In the genomic region with DNA sequence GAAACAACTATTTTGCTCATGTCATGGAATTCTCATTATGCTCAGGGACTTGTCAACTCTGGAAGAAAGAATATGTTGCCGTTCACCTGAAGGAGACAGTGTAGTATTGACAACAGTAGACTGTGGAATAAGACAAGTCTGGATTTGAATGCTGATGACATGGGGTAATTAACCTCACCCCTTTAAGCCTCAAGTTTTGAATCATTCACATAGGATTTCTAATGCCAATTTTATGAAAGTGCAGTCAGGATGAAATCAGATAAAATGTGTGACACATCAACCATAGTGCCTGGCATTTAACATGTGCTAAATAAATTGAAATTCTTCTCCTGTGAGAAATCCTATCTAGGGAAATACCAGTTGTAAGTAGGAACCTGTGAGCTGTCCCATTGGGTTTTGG, we compare ENCODE assay signal across 28 cellular contexts.
DNase-seq lines count a peak whose midpoint lies in the region; ATAC-seq and TF ChIP-seq lines count a peak whose summit lies in the region.
"Had no signal": no experiment of that assay in that cellular context is flagged by ENCODE, and none has a peak within 500 bp of the region (broad histone marks: within the 10 kb centered on the region; RNA-seq: fewer than 3 reads in every experiment).

No MANE protein-coding gene starts in this region.

- WGBS in suprapubic skin, result 63% methylated on average over 1 of the region's 1 CpG

- TF ChIP-seq CTCF in fibroblast of the aortic adventitia (IDR thresholded peaks at IDR 0.05; ENCODE audit: insufficient read depth, low read length) (no peak), suprapubic skin (IDR thresholded peaks at IDR 0.05) (no peak)

- H3K9me3 ChIP-seq in adipocyte (ENCODE audit: control insufficient read depth, low read length) (peaks cover 10% of the 10 kb centered on the region), suprapubic skin (peaks cover 4% of the 10 kb centered on the region)
- H3K9me3 ChIP-seq: gastrocnemius medialis, SJCRH30, testis had no signal

- ATAC-seq in GM18520 (IDR thresholded peaks at IDR 0.05; ENCODE audit: unreplicated experiment), result no peak
- ATAC-seq: gastrocnemius medialis; psoas muscle; stimulated activated memory B cell treated with anti-CD40 and anti-IgM and Interleukin-4, amounts not matched to agents 10 μg/mL and 1 μg/mL and 100 μg/mL, for 72 hours had no signal

- TF ChIP-seq EP300 in suprapubic skin (IDR thresholded peaks at IDR 0.05), result no peak

- H3K36me3 Mint-ChIP-seq in T-helper 2 cell treated with Interferon-gamma antibody and Interleukin-4, amounts not matched to agents 5 μg/mL and 100 μg/mL, for 36 hours (ENCODE audit: low read depth), result no peaks in the 10 kb centered on the region
- H3K36me3 Mint-ChIP-seq: CD4-positive, alpha-beta memory T cell; stimulated activated memory B cell treated with anti-CD40 and anti-IgM and Interleukin-4, amounts not matched to agents 10 μg/mL and 1 μg/mL and 100 μg/mL, for 72 hours had no signal

- DNase-seq in HS-27A (ENCODE audit: low read depth), result peak; percentile 53
- DNase-seq in adipocyte (ENCODE audit: low read depth), result peak; percentile 5
- DNase-seq in fibroblast of the aortic adventitia (ENCODE audit: low read depth), result peak; percentile 6
- no peak for DNase-seq in suprapubic skin (ENCODE audit: low spot score in 2 of 2)
- no peak for DNase-seq in T-helper 2 cell treated with Interferon-gamma antibody and Interleukin-4, amounts not matched to agents 5 μg/mL and 100 μg/mL, for 36 hours (ENCODE audit: low spot score)
- no peak for DNase-seq in NCI-H1105 (lab: John Stamatoyannopoulos, UW)
- DNase-seq: activated CD8-positive, alpha-beta memory T cell treated with anti-CD3 and anti-CD28 coated beads, Interleukin-2, amount 50 U/mL, for 48 hours; activated gamma-delta T cell; amniotic stem cell; CD4-positive, alpha-beta memory T cell; gastrocnemius medialis; GF-D8; hypothalamus; islet precursor cell; NCI-H1092; NCI-H2029; NCI-H2227 treated with DMSO at 0.1 percent for 48 hours; NCI-H774; OCI-M1; psoas muscle; SJCRH30; stimulated activated CD4-positive, alpha-beta T cell treated with anti-CD3 and anti-CD28 coated beads, Interleukin-2, amount 100 ng/mL, for 24 hours; testis had no signal

- H3K27ac ChIP-seq in suprapubic skin, result no peak overlapping the region
- H3K27ac ChIP-seq: gastrocnemius medialis, psoas muscle, SJCRH30, skin epidermis, testis had no signal

- no peak overlapping the region for H3K9ac ChIP-seq in adipocyte (ENCODE audit: low read length)

- no peaks in the 10 kb centered on the region for H3K4me1 Mint-ChIP-seq in T-helper 2 cell treated with Interferon-gamma antibody and Interleukin-4, amounts not matched to agents 5 μg/mL and 100 μg/mL, for 36 hours (ENCODE audit: low read depth)
- H3K4me1 Mint-ChIP-seq: CD4-positive, alpha-beta memory T cell; central memory CD8-positive, alpha-beta T cell; stimulated activated memory B cell treated with anti-CD40 and anti-IgM and Interleukin-4, amounts not matched to agents 10 μg/mL and 1 μg/mL and 100 μg/mL, for 72 hours had no signal

- no peaks in the 10 kb centered on the region for H3K27me3 ChIP-seq in adipocyte (replicated peaks; ENCODE audit: control insufficient read depth, insufficient read depth, low read length)
- H3K27me3 ChIP-seq in suprapubic skin, result no peaks in the 10 kb centered on the region
- H3K27me3 ChIP-seq: gastrocnemius medialis, SJCRH30, testis had no signal

- no peaks in the 10 kb centered on the region for H3K4me1 ChIP-seq in adipocyte (ENCODE audit: control insufficient read depth, insufficient read depth, low read length)
- no peaks in the 10 kb centered on the region for H3K4me1 ChIP-seq in suprapubic skin
- H3K4me1 ChIP-seq: gastrocnemius medialis, psoas muscle, SJCRH30, testis had no signal

- H3K27ac Mint-ChIP-seq in T-helper 2 cell treated with Interferon-gamma antibody and Interleukin-4, amounts not matched to agents 5 μg/mL and 100 μg/mL, for 36 hours, result no peak overlapping the region
- H3K27ac Mint-ChIP-seq: CD4-positive, alpha-beta memory T cell; stimulated activated memory B cell treated with anti-CD40 and anti-IgM and Interleukin-4, amounts not matched to agents 10 μg/mL and 1 μg/mL and 100 μg/mL, for 72 hours had no signal

- H3K9me3 Mint-ChIP-seq in T-helper 2 cell treated with Interferon-gamma antibody and Interleukin-4, amounts not matched to agents 5 μg/mL and 100 μg/mL, for 36 hours, result peaks cover 6% of the 10 kb centered on the region
- H3K9me3 Mint-ChIP-seq: stimulated activated memory B cell treated with anti-CD40 and anti-IgM and Interleukin-4, amounts not matched to agents 10 μg/mL and 1 μg/mL and 100 μg/mL, for 72 hours had no signal

- H3K4me3 ChIP-seq in adipocyte (ENCODE audit: low read length) (no peak overlapping the region), fibroblast of the aortic adventitia (ENCODE audit: low read depth, low read length) (no peak overlapping the region), suprapubic skin (no peak overlapping the region)
- H3K4me3 ChIP-seq: gastrocnemius medialis, lung, psoas muscle, SJCRH30, skin epidermis, testis had no signal

- H3K27me3 Mint-ChIP-seq in T-helper 2 cell treated with Interferon-gamma antibody and Interleukin-4, amounts not matched to agents 5 μg/mL and 100 μg/mL, for 36 hours (ENCODE audit: low read depth), result no peaks in the 10 kb centered on the region

- TF ChIP-seq POLR2A in suprapubic skin (IDR thresholded peaks at IDR 0.05), result no peak

- H3K4me3 Mint-ChIP-seq in T-helper 2 cell treated with Interferon-gamma antibody and Interleukin-4, amounts not matched to agents 5 μg/mL and 100 μg/mL, for 36 hours, result no peak overlapping the region
- H3K4me3 Mint-ChIP-seq: CD4-positive, alpha-beta memory T cell; central memory CD8-positive, alpha-beta T cell; stimulated activated memory B cell treated with anti-CD40 and anti-IgM and Interleukin-4, amounts not matched to agents 10 μg/mL and 1 μg/mL and 100 μg/mL, for 72 hours had no signal

- H3K36me3 ChIP-seq in adipocyte (ENCODE audit: control insufficient read depth, insufficient read depth, low read length, severe bottlenecking) (no peaks in the 10 kb centered on the region), suprapubic skin (no peaks in the 10 kb centered on the region)
- H3K36me3 ChIP-seq: gastrocnemius medialis, SJCRH30 had no signal

Comparison
In these comparisons a context has a peak if more than half of its experiments do, and no peak if none do; other contexts are left out.
1. DNase-seq: peak in HS-27A (single experiment), adipocyte (single experiment) and fibroblast of the aortic adventitia (single experiment); none in suprapubic skin (0 of 2), T-helper 2 cell treated with Interferon-gamma antibody and Interleukin-4, amounts not matched to agents 5 μg/mL and 100 μg/mL, for 36 hours (single experiment) and NCI-H1105 (single experiment).